22 cellular contexts compared by ENCODE assay signal in genomic region chr10:6333086-6333485, GRCh38.
"Had no signal": no experiment of that assay in that cellular context is flagged by ENCODE, and none has a peak within 500 bp of the region (broad histone marks: within the 10 kb centered on the region; RNA-seq: fewer than 3 reads in every experiment).

No MANE protein-coding gene starts in this region.

- H3K9me3 ChIP-seq: MG63, SK-N-SH had no signal

- H3K4me2 ChIP-seq: SK-N-SH had no signal

- H3K9ac ChIP-seq: SK-N-SH had no signal

- DNase-seq: IMR-90, Karpas-422, KG1, MG63, NCI-H1092, NCI-H1105 treated with DMSO at 0.1 percent for 48 hours, NCI-H1417 treated with DMSO at 0.1 percent for 48 hours, NCI-H146, NCI-H1694 treated with DMSO at 0.1 percent for 48 hours, NCI-H1930, NCI-H2081, NCI-H2107, NCI-H2171, NCI-H226, NCI-H446, NCI-H510A, NCI-H524 treated with DMSO at 0.1 percent for 48 hours, NCI-H69, NCI-H774, SHP77, SK-N-SH had no signal

- H3K36me3 ChIP-seq: MG63 had no signal

- H3K27me3 ChIP-seq: MG63 had no signal

- H3K27ac ChIP-seq: RWPE1 had no signal

- H3K4me3 ChIP-seq: MG63 had no signal
